ENCODE assay signal across 20 cellular contexts in the genomic region with DNA sequence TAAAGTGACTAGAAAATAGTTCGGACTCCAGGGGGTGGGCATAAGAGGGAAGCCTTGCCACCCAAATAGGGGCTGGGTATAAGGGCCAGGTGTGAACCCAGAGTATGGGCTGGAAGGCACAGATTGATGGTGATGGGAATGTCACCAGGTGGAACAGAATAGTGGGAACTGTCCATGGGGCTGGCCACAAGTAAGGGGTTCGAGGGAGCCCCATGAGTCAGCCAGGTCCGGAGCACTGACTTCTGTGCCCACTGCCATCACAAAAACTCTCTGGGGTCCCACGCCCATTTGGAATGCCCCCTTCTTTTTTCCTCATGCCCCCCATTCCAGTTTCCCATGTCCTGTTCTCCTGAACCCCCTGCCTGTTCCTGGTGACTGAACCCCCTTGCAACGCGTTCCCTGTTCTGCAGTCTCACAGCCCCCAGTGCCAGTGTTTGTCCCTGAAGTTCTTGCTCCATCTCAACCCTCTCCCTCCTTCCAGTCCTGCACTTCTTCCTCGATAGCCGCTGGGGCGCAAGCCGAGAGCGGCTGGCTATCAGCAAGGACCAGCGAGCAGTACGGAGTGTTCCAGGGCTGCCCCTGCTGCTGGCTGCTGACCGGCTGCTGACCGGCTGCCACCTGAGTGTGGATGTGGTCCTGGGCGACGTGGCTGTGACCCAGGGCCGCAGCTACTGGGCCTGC. TPM values are rescaled to one million over a fixed set of nuclear protein-coding genes. Genes with fewer than 3 reads are reported as not detected.
DNase-seq lines count a peak whose midpoint lies in the region; ATAC-seq and TF ChIP-seq lines count a peak whose summit lies in the region.
"Had no signal": no experiment of that assay in that cellular context is flagged by ENCODE, and none has a peak within 500 bp of the region (broad histone marks: within the 10 kb centered on the region; RNA-seq: fewer than 3 reads in every experiment).

No MANE protein-coding gene starts in this region.

- ATAC-seq in mucosa of descending colon (no peak), upper lobe of left lung (ENCODE audit: low FRiP score in 2 of 2) (no peak)

- no peak overlapping the region for H3K4me3 ChIP-seq in mucosa of descending colon
- no peak overlapping the region for H3K4me3 ChIP-seq in upper lobe of left lung
- H3K4me3 ChIP-seq in thyroid gland (replicated peaks in 1 of 3), result no peak overlapping the region

- TF ChIP-seq EP300 in upper lobe of left lung (IDR thresholded peaks at IDR 0.05), result no peak

- H3K4me1 ChIP-seq in mucosa of descending colon (ENCODE audit: low read depth) (peaks cover 13% of the 10 kb centered on the region), upper lobe of left lung (peaks cover 18 to 38% (median 30%) of the 10 kb centered on the region in 4 donors), thyroid gland (peaks cover 0 to 9% of the 10 kb centered on the region in 2 donors)

- H3K36me3 Mint-ChIP-seq in activated naive CD4-positive, alpha-beta T cell treated with anti-CD3 and anti-CD28 coated beads, Interleukin-2, amount 10 ng/mL, durations not matched to agents 7 days and 5 days, result peaks cover 42% of the 10 kb centered on the region
- H3K36me3 Mint-ChIP-seq in chondrocyte (ENCODE audit: low read depth), result peaks cover 25% of the 10 kb centered on the region

- H3K4me1 Mint-ChIP-seq in activated naive CD4-positive, alpha-beta T cell treated with anti-CD3 and anti-CD28 coated beads, Interleukin-2, amount 10 ng/mL, durations not matched to agents 7 days and 5 days, result peaks cover 21% of the 10 kb centered on the region
- H3K4me1 Mint-ChIP-seq in chondrocyte (ENCODE audit: low read depth), result peaks cover 5% of the 10 kb centered on the region

- DNase-seq in activated naive CD4-positive, alpha-beta T cell treated with anti-CD3 and anti-CD28 coated beads, Interleukin-2, amount 10 ng/mL, durations not matched to agents 7 days and 5 days, result peak; percentile 18
- no peak for DNase-seq in activated naive CD4-positive, alpha-beta T cell treated with anti-CD3 and anti-CD28 coated beads, Interleukin-2, amount 50 U/mL, for 16 hours
- DNase-seq in chondrocyte (ENCODE audit: low spot score) (peak; percentile 59), mucosa of descending colon (peak in 2 of 3 donors; percentile 25 to 50), upper lobe of left lung (peak; percentile 39 to 81), ecto neural progenitor cell (ENCODE audit: low spot score) (no peak), thyroid gland (no peak), pons (ENCODE audit: low spot score) (no peak)
- DNase-seq: CD4-positive, CD25-positive, alpha-beta regulatory T cell; GDM1; HFFc6; MV-4-11; NCI-H187; NCI-H2107; NCI-H510A; NCI-H774; OCI-M1 had no signal

- 90 to 93% methylated on average over 13 to 18 of the region's 18 CpGs for WGBS in upper lobe of left lung, 2 donors
- 85 to 89% methylated on average over 18 of the region's 18 CpGs for WGBS in thyroid gland, 2 donors

- H3K4me3 Mint-ChIP-seq in activated naive CD4-positive, alpha-beta T cell treated with anti-CD3 and anti-CD28 coated beads, Interleukin-2, amount 10 ng/mL, durations not matched to agents 7 days and 5 days, result no peak overlapping the region
- no peak overlapping the region for H3K4me3 Mint-ChIP-seq in chondrocyte (ENCODE audit: unreplicated experiment)
- H3K4me3 Mint-ChIP-seq: B cell, HFFc6 had no signal

- no peak for TF ChIP-seq CTCF in chondrocyte (IDR thresholded peaks at IDR 0.05)
- no peak for TF ChIP-seq CTCF in mucosa of descending colon (IDR thresholded peaks at IDR 0.05)
- TF ChIP-seq CTCF in upper lobe of left lung (IDR thresholded peaks at IDR 0.05), result no peak
- no peak for TF ChIP-seq CTCF in thyroid gland (IDR thresholded peaks at IDR 0.05)

- H3K27me3 Mint-ChIP-seq in activated naive CD4-positive, alpha-beta T cell treated with anti-CD3 and anti-CD28 coated beads, Interleukin-2, amount 10 ng/mL, durations not matched to agents 7 days and 5 days, result no peaks in the 10 kb centered on the region
- H3K27me3 Mint-ChIP-seq in chondrocyte (ENCODE audit: low read depth), result no peaks in the 10 kb centered on the region
- H3K27me3 Mint-ChIP-seq: B cell; CD4-positive, CD25-positive, alpha-beta regulatory T cell had no signal

- H3K36me3 ChIP-seq in mucosa of descending colon (ENCODE audit: low read depth), result no peaks in the 10 kb centered on the region
- H3K36me3 ChIP-seq in upper lobe of left lung, result no peaks in the 10 kb centered on the region
- no peaks in the 10 kb centered on the region for H3K36me3 ChIP-seq in thyroid gland

- TF ChIP-seq POLR2A in upper lobe of left lung (IDR thresholded peaks at IDR 0.05), result peak in 1 of 4 donors; percentile 40
- TF ChIP-seq POLR2A in thyroid gland (IDR thresholded peaks at IDR 0.05), result no peak

- CTCF ChIA-PET in activated naive CD4-positive, alpha-beta T cell treated with anti-CD3 and anti-CD28 coated beads, Interleukin-2, amount 10 ng/mL, durations not matched to agents 7 days and 5 days (lab: Charles Lee), result no interaction called here

- no peaks in the 10 kb centered on the region for H3K9me3 ChIP-seq in mucosa of descending colon
- H3K9me3 ChIP-seq in upper lobe of left lung, result no peaks in the 10 kb centered on the region
- no peaks in the 10 kb centered on the region for H3K9me3 ChIP-seq in thyroid gland
- H3K9me3 ChIP-seq: Caco-2 had no signal

- no peak overlapping the region for H3K27ac Mint-ChIP-seq in activated naive CD4-positive, alpha-beta T cell treated with anti-CD3 and anti-CD28 coated beads, Interleukin-2, amount 10 ng/mL, durations not matched to agents 7 days and 5 days
- no peak overlapping the region for H3K27ac Mint-ChIP-seq in chondrocyte (ENCODE audit: unreplicated experiment)
- H3K27ac Mint-ChIP-seq: B cell, HFFc6 had no signal

- H3K27ac ChIP-seq in upper lobe of left lung (no peak overlapping the region), thyroid gland (no peak overlapping the region)
- H3K27ac ChIP-seq: KMS-11 had no signal

- H3K27me3 ChIP-seq in upper lobe of left lung, result no peaks in the 10 kb centered on the region
- no peaks in the 10 kb centered on the region for H3K27me3 ChIP-seq in thyroid gland

- intact Hi-C loops in mucosa of descending colon (cut with DNase I, micrococcal nuclease) (no loop called here), thyroid gland (cut with DNase I) (no loop called here)

- H3K9me3 Mint-ChIP-seq in activated naive CD4-positive, alpha-beta T cell treated with anti-CD3 and anti-CD28 coated beads, Interleukin-2, amount 10 ng/mL, durations not matched to agents 7 days and 5 days, result no peaks in the 10 kb centered on the region
- no peaks in the 10 kb centered on the region for H3K9me3 Mint-ChIP-seq in chondrocyte (ENCODE audit: low read depth)
- H3K9me3 Mint-ChIP-seq: CD4-positive, CD25-positive, alpha-beta regulatory T cell; HFFc6 had no signal

RNA-seq across cellular contexts. Expression of a gene that starts 7.9 kb away (rescaled TPM):
- total RNA-seq in chondrocyte (9.6 to 10.7 TPM (median 9.7 TPM) in 3 replicates), mucosa of descending colon (under 1 TPM; 0.26 to 0.76 (median 0.39) TPM), upper lobe of left lung (under 1 TPM in 3 of 6 donors, not detected in 3; 0.30 to 0.64 (median 0.57) TPM), thyroid gland (under 1 TPM in 1 of 4 donors, not detected in 3; 0.45 TPM)

RNA-seq across cellular contexts. Expression of a gene that starts 8.4 kb away (rescaled TPM):
- total RNA-seq in chondrocyte, result 159 to 202 TPM (median 174 TPM) in 3 replicates
- total RNA-seq in mucosa of descending colon, result 100 to 1,000 TPM; 162 to 190 (median 176) TPM
- 100 to 1,000 TPM in 4 of 6 donors, 10 to 100 TPM in 2; 47.1 to 166 (median 131) TPM for total RNA-seq in upper lobe of left lung
- total RNA-seq in thyroid gland, result 100 to 1,000 TPM in 3 of 4 donors, 10 to 100 TPM in 1; 79.8 to 263 (median 162) TPM

RNA-seq across cellular contexts. Expression of a gene that starts 26.2 kb away (rescaled TPM):
- 112 to 127 TPM (median 118 TPM) in 3 replicates for total RNA-seq in chondrocyte
- 10 to 100 TPM; 22.4 to 35.9 (median 33.9) TPM for total RNA-seq in mucosa of descending colon
- 10 to 100 TPM; 18.3 to 97.4 (median 27.6) TPM for total RNA-seq in upper lobe of left lung
- total RNA-seq in thyroid gland, result 10 to 100 TPM in 3 of 4 donors, 1 to 10 TPM in 1; 8.5 to 25.7 (median 18.2) TPM

RNA-seq across cellular contexts. Expression of a gene that starts 27.0 kb away (rescaled TPM):
- total RNA-seq in chondrocyte (28.2 to 49.1 TPM (median 29.8 TPM) in 3 replicates), mucosa of descending colon (10 to 100 TPM; 26.1 to 41.1 (median 35.6) TPM), upper lobe of left lung (10 to 100 TPM; 23.0 to 68.4 (median 37.4) TPM), thyroid gland (10 to 100 TPM; 37.9 to 75.5 (median 52.1) TPM)

RNA-seq across cellular contexts. Expression of a gene that starts 41.2 kb away (rescaled TPM):
- total RNA-seq in chondrocyte, result 41.3 to 73.3 TPM (median 48.9 TPM) in 3 replicates
- 100 to 1,000 TPM in 1 of 3 donors, 10 to 100 TPM in 2; 76.3 to 106 (median 78.4) TPM for total RNA-seq in mucosa of descending colon
- 100 to 1,000 TPM in 2 of 6 donors, 10 to 100 TPM in 3, not detected in 1; 25.1 to 112 (median 67.5) TPM for total RNA-seq in upper lobe of left lung
- total RNA-seq in thyroid gland, result 100 to 1,000 TPM in 2 of 4 donors, 10 to 100 TPM in 2; 43.3 to 154 (median 94.8) TPM

Comparison
In these comparisons a context has a peak if more than half of its experiments do, and no peak if none do; other contexts are left out.
1. DNase-seq: peak in activated naive CD4-positive, alpha-beta T cell treated with anti-CD3 and anti-CD28 coated beads, Interleukin-2, amount 10 ng/mL, durations not matched to agents 7 days and 5 days (single experiment), chondrocyte (single experiment), mucosa of descending colon (2 of 3) and upper lobe of left lung (2 of 2); none in activated naive CD4-positive, alpha-beta T cell treated with anti-CD3 and anti-CD28 coated beads, Interleukin-2, amount 50 U/mL, for 16 hours (single experiment), ecto neural progenitor cell (single experiment), thyroid gland (0 of 2) and pons (single experiment).